ENCODE assay signal across 1 cellular context in the genomic region with DNA sequence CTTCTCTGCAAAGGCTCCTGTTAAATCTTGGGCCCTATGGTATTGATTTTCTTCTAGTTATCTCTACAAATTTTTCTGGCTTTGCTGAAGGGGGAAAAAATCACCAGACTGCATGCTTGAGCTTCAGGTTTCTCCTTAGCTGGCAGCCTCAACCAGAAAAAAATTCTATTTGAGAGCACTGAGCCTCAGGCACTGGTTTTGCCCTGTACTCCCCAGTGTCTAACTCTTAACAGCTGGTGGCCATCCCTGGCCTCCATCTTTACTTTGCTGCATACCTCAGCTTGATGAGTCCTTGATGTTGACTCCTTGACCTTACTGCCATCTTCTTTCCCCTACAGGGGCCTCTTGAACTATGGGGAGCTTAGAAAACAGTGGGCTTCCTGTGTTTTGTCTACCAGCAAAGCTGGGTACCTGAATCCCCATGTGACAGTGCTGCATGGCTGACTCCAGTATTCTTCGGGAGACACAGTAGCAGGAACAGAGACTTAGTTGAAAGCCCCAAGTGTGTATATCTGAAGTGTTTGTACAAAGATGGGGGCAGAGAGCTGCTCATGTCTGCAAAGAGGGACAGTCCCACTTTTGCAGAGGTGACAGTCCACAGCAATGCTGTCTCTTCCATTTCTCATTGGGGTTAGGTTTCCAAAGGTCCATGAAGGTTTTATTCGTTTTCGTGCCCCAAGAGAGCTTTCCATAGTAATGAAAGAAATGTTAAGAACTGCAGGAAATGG. TPM values are rescaled to one million over a fixed set of nuclear protein-coding genes. Genes with fewer than 3 reads are reported as not detected.
"Had no signal": no experiment of that assay in that cellular context is flagged by ENCODE, and none has a peak within 500 bp of the region (broad histone marks: within the 10 kb centered on the region; RNA-seq: fewer than 3 reads in every experiment).

No MANE protein-coding gene starts in this region.

RNA-seq across cellular contexts. Expression of a gene that starts 31.7 kb away (rescaled TPM):
- total RNA-seq: left ventricle myocardium inferior had no signal
